ENCODE assay signal across 1 cellular context in genomic region chr16:25041437-25041836, GRCh38.
A peak's percentile ranks its signal among the peaks of the same experiment; 100 is the strongest.
TF ChIP-seq lines count a peak whose summit lies in the region.

No MANE protein-coding gene starts in this region.

TF ChIP-seq in K562, 482 proteins besides CTCF, POLR2A, EP300 and RAD21:
- TF ChIP-seq AFF1 (IDR thresholded peaks at IDR 0.05; ENCODE audit: low read depth in 1 of 2, partially characterized antibody in 2 of 2) (no peak), ZC3H4 (CRISPR knock-in tag; IDR thresholded peaks at IDR 0.05; ENCODE audit: borderline replicate concordance) (no peak), PRDM10 (IDR thresholded peaks at IDR 0.05; ENCODE audit: partially characterized antibody) (no peak), MAFG (tag; conservative IDR thresholded peaks at IDR 0.05) (peak; percentile 62), FOXA1 (IDR thresholded peaks at IDR 0.05; ENCODE audit: borderline replicate concordance) (no peak), JUND (IDR thresholded peaks at IDR 0.05; ENCODE audit: borderline replicate concordance, low read depth, low read length) (no peak), JUND (tag; IDR thresholded peaks at IDR 0.05; ENCODE audit: borderline replicate concordance, low read depth, low read length) (no peak), SAFB (IDR thresholded peaks at IDR 0.05; ENCODE audit: borderline replicate concordance, low read depth, low read length) (no peak), RBFOX2 (IDR thresholded peaks at IDR 0.05; ENCODE audit: low read depth, low read length) (no peak), MAFF (IDR thresholded peaks at IDR 0.05; ENCODE audit: low read length) (peak; percentile 86), ETV1 (tag; conservative IDR thresholded peaks at IDR 0.05; ENCODE audit: low read depth) (no peak), CREB5 (CRISPR knock-in tag; IDR thresholded peaks at IDR 0.05) (no peak), ZFP30 (CRISPR knock-in tag; IDR thresholded peaks at IDR 0.05; ENCODE audit: borderline replicate concordance) (no peak), CHAMP1 (IDR thresholded peaks at IDR 0.05) (no peak), USF2 (CRISPR knock-in tag; IDR thresholded peaks at IDR 0.05) (no peak), HDAC6 (IDR thresholded peaks at IDR 0.05; ENCODE audit: low read depth, low read length) (no peak), CCNT2 (IDR thresholded peaks at IDR 0.05; ENCODE audit: borderline replicate concordance, extremely low read depth, insufficient read length, low read depth, low read length) (no peak), SIN3B (IDR thresholded peaks at IDR 0.05; ENCODE audit: low read depth) (no peak), ZC3H8 (IDR thresholded peaks at IDR 0.05) (no peak), ZNF232 (CRISPR knock-in tag; IDR thresholded peaks at IDR 0.05) (no peak), ZNF77 (CRISPR knock-in tag; IDR thresholded peaks at IDR 0.05) (no peak), ZNF316 (IDR thresholded peaks at IDR 0.05) (peak; percentile 86), CHD7 (IDR thresholded peaks at IDR 0.05; ENCODE audit: low read depth, low read length) (no peak), PHB2 (IDR thresholded peaks at IDR 0.05; ENCODE audit: low read depth) (no peak), C11orf30 (IDR thresholded peaks at IDR 0.05; ENCODE audit: low read depth) (peak; percentile 73; the same call in 1 of the 2 replicates), SMAD1 (IDR thresholded peaks at IDR 0.05; ENCODE audit: low read depth, low read length, partially characterized antibody) (no peak), MAFK (IDR thresholded peaks at IDR 0.05; ENCODE audit: low read length) (peak; percentile 79), POLR2G (IDR thresholded peaks at IDR 0.05; ENCODE audit: low read depth, low read length) (no peak)
